Comparison of ENCODE assay signal across 24 cellular contexts in genomic region chr2:191249131-191249813, GRCh38. TPM values are rescaled to one million over a fixed set of nuclear protein-coding genes. Genes with fewer than 3 reads are reported as not detected.
DNase-seq lines count a peak whose midpoint lies in the region; ATAC-seq, FAIRE-seq and TF ChIP-seq lines count a peak whose summit lies in the region.
"Had no signal": no experiment of that assay in that cellular context is flagged by ENCODE, and none has a peak within 500 bp of the region (broad histone marks: within the 10 kb centered on the region; RNA-seq: fewer than 3 reads in every experiment).

No MANE protein-coding gene starts in this region.

- H3K4me3 ChIP-seq in fibroblast of lung (replicated peaks in 1 of 4; ENCODE audit: control extremely low read depth in 1 of 4, insufficient read depth in 1 of 4, low read depth in 3 of 4, low read length in 4 of 4) (no peak overlapping the region), lower lobe of right lung (no peak overlapping the region)
- H3K4me3 ChIP-seq: gastroesophageal sphincter, PC-9, right atrium auricular region, tibial nerve had no signal

- H3K27ac Mint-ChIP-seq in neural crest cell (ENCODE audit: unreplicated experiment) = no peak overlapping the region
- H3K27ac Mint-ChIP-seq: activated B cell treated with CpG ODN at 0.5 μM for 24 hours; activated CD8-positive, alpha-beta T cell treated with anti-CD3 and anti-CD28 coated beads, Interleukin-2, amount 10 ng/mL, durations not matched to agents 7 days and 5 days had no signal

- no peak for FAIRE-seq in GM12891 (lab: Jason Lieb, UNC)
- FAIRE-seq: colon, endometrium, GM18507 had no signal

- H3K27me3 ChIP-seq in fibroblast of lung (ENCODE audit: control insufficient read depth, insufficient read depth, low read length) (no peaks in the 10 kb centered on the region), lower lobe of right lung (ENCODE audit: low read depth) (peaks cover 8% of the 10 kb centered on the region)
- H3K27me3 ChIP-seq: right atrium auricular region had no signal

- no peak for DNase-seq in GM12891 (ENCODE audit: insufficient read length, low spot score)
- peak; percentile 5 for DNase-seq in MV-4-11 (lab: John Stamatoyannopoulos, UW)
- peak; percentile 34 to 42 for DNase-seq in fibroblast of lung (ENCODE audit: low read depth in 2 of 2)
- DNase-seq in neural crest cell (ENCODE audit: low read depth, low spot score) = no peak
- no peak for DNase-seq in lower lobe of right lung
- DNase-seq: activated B cell treated with CpG ODN at 0.5 μM for 24 hours; activated CD8-positive, alpha-beta T cell treated with anti-CD3 and anti-CD28 coated beads, Interleukin-2, amount 10 ng/mL, durations not matched to agents 7 days and 5 days; activated naive CD4-positive, alpha-beta T cell treated with anti-CD3 and anti-CD28 coated beads, Interleukin-2, amount 50 U/mL, for 16 hours; activated T-cell treated with anti-CD3 and anti-CD28 coated beads, Interleukin-2, amount 50 U/mL, for 4 hours; DND-41; NCI-H1694 treated with DMSO at 0.1 percent for 48 hours; NCI-H345; occipital lobe; PC-9; stimulated activated naive CD4-positive, alpha-beta T cell treated with Interleukin-2 at 50 U/mL for 16 hours had no signal

- H3K9ac ChIP-seq in fibroblast of lung (ENCODE audit: insufficient read depth, low read length) = no peak overlapping the region

- H3K4me3 Mint-ChIP-seq in neural crest cell = peak overlapping the region; percentile 59
- H3K4me3 Mint-ChIP-seq: activated B cell treated with CpG ODN at 0.5 μM for 24 hours; activated CD8-positive, alpha-beta T cell treated with anti-CD3 and anti-CD28 coated beads, Interleukin-2, amount 10 ng/mL, durations not matched to agents 7 days and 5 days; activated T-cell treated with anti-CD3 and anti-CD28 coated beads, Interleukin-2, amount 50 U/mL, for 4 hours had no signal

- H3K9me3 Mint-ChIP-seq in neural crest cell = no peaks in the 10 kb centered on the region
- H3K9me3 Mint-ChIP-seq: activated B cell treated with CpG ODN at 0.5 μM for 24 hours; activated T-cell treated with anti-CD3 and anti-CD28 coated beads, Interleukin-2, amount 50 U/mL, for 4 hours had no signal

- H3K4me1 ChIP-seq in fibroblast of lung (ENCODE audit: control insufficient read depth, extremely low read depth, insufficient read depth, low read length) = peaks cover 23% of the 10 kb centered on the region
- H3K4me1 ChIP-seq in lower lobe of right lung = peaks cover 58% of the 10 kb centered on the region

- no peak for TF ChIP-seq POLR2A in GM12891 (IDR thresholded peaks at IDR 0.05; ENCODE audit: low read depth, low read length)

- H4K20me1 ChIP-seq in fibroblast of lung (ENCODE audit: control insufficient read depth, extremely low read depth, insufficient read depth, low read length) = no peaks in the 10 kb centered on the region

- H3K27me3 Mint-ChIP-seq in neural crest cell (ENCODE audit: low read depth) = no peaks in the 10 kb centered on the region

- intact Hi-C loops in lower lobe of right lung (cut with DNase I) = no loop called here

- TF ChIP-seq CTCF in fibroblast of lung (conservative IDR thresholded peaks at IDR 0.05 in 1 of 2, IDR thresholded peaks at IDR 0.05 in 1 of 2; ENCODE audit: low read depth in 1 of 2, low read length in 2 of 2) = no peak
- no peak for TF ChIP-seq CTCF in neural crest cell (conservative IDR thresholded peaks at IDR 0.05)
- TF ChIP-seq CTCF in lower lobe of right lung (IDR thresholded peaks at IDR 0.05) = no peak

- peak overlapping the region; percentile 15 for H3K4me2 ChIP-seq in fibroblast of lung (ENCODE audit: extremely low read depth, insufficient read depth, low read length)
- H3K4me2 ChIP-seq: PC-9 had no signal

- H3K9me3 ChIP-seq in fibroblast of lung (ENCODE audit: control insufficient read depth, insufficient read depth, low read depth, low read length) (no peaks in the 10 kb centered on the region), lower lobe of right lung (no peaks in the 10 kb centered on the region)
- H3K9me3 ChIP-seq: gastroesophageal sphincter, right atrium auricular region, tibial nerve had no signal

- H3K36me3 Mint-ChIP-seq in neural crest cell (ENCODE audit: low read depth) = peaks cover 2% of the 10 kb centered on the region

- no peak overlapping the region for H2AFZ ChIP-seq in fibroblast of lung (ENCODE audit: low read length)
- H2AFZ ChIP-seq: PC-9 had no signal

- ATAC-seq in HG03520 (IDR thresholded peaks at IDR 0.05; ENCODE audit: unreplicated experiment) = no peak
- ATAC-seq in HG02870 (IDR thresholded peaks at IDR 0.05; ENCODE audit: unreplicated experiment) = no peak
- ATAC-seq in HG03460 (IDR thresholded peaks at IDR 0.05; ENCODE audit: unreplicated experiment) = no peak
- no peak for ATAC-seq in lower lobe of right lung
- ATAC-seq: activated CD8-positive, alpha-beta T cell treated with anti-CD3 and anti-CD28 coated beads, Interleukin-2, amount 10 ng/mL, durations not matched to agents 7 days and 5 days; activated T-cell treated with anti-CD3 and anti-CD28 coated beads, Interleukin-2, amount 50 U/mL, for 4 hours; gastroesophageal sphincter had no signal

- H3K79me2 ChIP-seq in fibroblast of lung (ENCODE audit: control insufficient read depth, insufficient read depth, low read length) = peaks cover 87% of the 10 kb centered on the region

- H3K27ac ChIP-seq in fibroblast of lung (ENCODE audit: insufficient read depth, low read length) (peak overlapping the region; percentile 80), lower lobe of right lung (no peak overlapping the region)
- H3K27ac ChIP-seq: PC-9, right atrium auricular region had no signal

- H3K36me3 ChIP-seq in fibroblast of lung (ENCODE audit: control insufficient read depth, insufficient read depth, low read length) = no peaks in the 10 kb centered on the region
- no peaks in the 10 kb centered on the region for H3K36me3 ChIP-seq in lower lobe of right lung
- H3K36me3 ChIP-seq: gastroesophageal sphincter, right atrium auricular region, tibial nerve had no signal

- peaks cover 79% of the 10 kb centered on the region for H3K4me1 Mint-ChIP-seq in neural crest cell

TF ChIP-seq in GM12891, 5 proteins besides CTCF, POLR2A, EP300 and RAD21:
- no peak for TF ChIP-seq POU2F2 (IDR thresholded peaks at IDR 0.05; ENCODE audit: low read depth, low read length)
- no peak for TF ChIP-seq POLR2AphosphoS5 (IDR thresholded peaks at IDR 0.05; ENCODE audit: low read depth, low read length)
- no peak for TF ChIP-seq TAF1 (IDR thresholded peaks at IDR 0.05; ENCODE audit: low read depth, low read length)
- no peak for TF ChIP-seq PAX5 (IDR thresholded peaks at IDR 0.05; ENCODE audit: insufficient read depth, low read length, severe bottlenecking)
- peak; percentile 46 for TF ChIP-seq SPI1 (IDR thresholded peaks at IDR 0.05; ENCODE audit: low read depth, low read length)
TF ChIP-seq in GM12891: peak in this region for 1.

RNA-seq across cellular contexts. Expression of gene MYO1B, which starts 4.1 kb away (rescaled TPM):
- 1.0 TPM for polyA plus RNA-seq in GM12891 (2012; ENCODE audit: low read depth, missing spikeins)
- total RNA-seq in fibroblast of lung (113 and 151 TPM in 2 replicates), neural crest cell (107 and 116 TPM in 2 replicates), lower lobe of right lung (123 TPM)
- 91.0 and 194 TPM in 2 replicates for polyA plus RNA-seq in fibroblast of lung
- 62.6 and 130 TPM in 2 replicates for polyA plus RNA-seq in fibroblast of lung (2012)
- polyA minus RNA-seq in fibroblast of lung (ENCODE audit: low replicate concordance) = 51.0 and 65.5 TPM in 2 replicates

Comparison
In these comparisons a context has a peak if more than half of its experiments do, and no peak if none do; other contexts are left out.
1. DNase-seq: peak in MV-4-11 (single experiment) and fibroblast of lung (2 of 2); none in GM12891 (single experiment), neural crest cell (single experiment) and lower lobe of right lung (single experiment).